In the genomic region with DNA sequence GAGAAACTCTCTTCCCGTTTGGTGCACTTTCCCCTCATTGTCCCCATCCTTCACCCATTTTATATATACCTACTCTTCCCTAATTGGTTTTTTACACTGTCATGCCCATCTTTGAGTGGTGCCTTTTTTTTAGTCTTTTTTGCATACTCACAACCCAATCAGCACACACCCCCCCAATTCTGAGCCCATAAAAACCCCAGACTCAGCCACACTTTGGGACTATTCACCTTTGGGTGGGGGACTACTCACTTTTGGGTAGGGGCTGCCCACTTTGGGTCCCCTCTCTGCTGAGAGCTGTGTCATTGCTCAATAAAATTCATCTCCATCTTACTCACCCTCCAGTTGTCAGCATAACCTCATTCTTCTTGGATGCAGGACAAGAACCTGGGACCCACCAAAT, we compare ENCODE assay signal across 35 cellular contexts.
"Had no signal": no experiment of that assay in that cellular context is flagged by ENCODE, and none has a peak within 500 bp of the region (broad histone marks: within the 10 kb centered on the region; RNA-seq: fewer than 3 reads in every experiment).

No MANE protein-coding gene starts in this region.

- H3K36me3 ChIP-seq: MG63 had no signal

- H3K9me3 ChIP-seq: MG63 had no signal

- DNase-seq: Karpas-422, Kasumi-1, MG63, MM.1S, MV-4-11, NCI-H1048, NCI-H1092, NCI-H1092 treated with DMSO at 0.1 percent for 48 hours, NCI-H1105, NCI-H1105 treated with DMSO at 0.1 percent for 48 hours, NCI-H1417, NCI-H1417 treated with DMSO at 0.1 percent for 48 hours, NCI-H1436, NCI-H1436 treated with DMSO at 0.1 percent for 48 hours, NCI-H146, NCI-H1694, NCI-H1694 treated with DMSO at 0.1 percent for 48 hours, NCI-H187, NCI-H187 treated with DMSO at 0.1 percent for 48 hours, NCI-H1930, NCI-H2029, NCI-H2029 treated with DMSO at 0.1 percent for 48 hours, NCI-H2081, NCI-H2081 treated with DMSO at 0.1 percent for 48 hours, NCI-H2107, NCI-H2171, NCI-H2171 treated with DMSO at 0.1 percent for 48 hours, NCI-H2227 treated with DMSO at 0.1 percent for 48 hours, NCI-H226, NCI-H345, NCI-H446, NCI-H446 treated with DMSO at 0.1 percent for 48 hours, NCI-H510A, NCI-H510A treated with DMSO at 0.1 percent for 48 hours, NCI-H524 had no signal

- H3K4me3 ChIP-seq: MG63 had no signal

- H3K27me3 ChIP-seq: MG63 had no signal
